8 cellular contexts compared by ENCODE assay signal in the genomic region with DNA sequence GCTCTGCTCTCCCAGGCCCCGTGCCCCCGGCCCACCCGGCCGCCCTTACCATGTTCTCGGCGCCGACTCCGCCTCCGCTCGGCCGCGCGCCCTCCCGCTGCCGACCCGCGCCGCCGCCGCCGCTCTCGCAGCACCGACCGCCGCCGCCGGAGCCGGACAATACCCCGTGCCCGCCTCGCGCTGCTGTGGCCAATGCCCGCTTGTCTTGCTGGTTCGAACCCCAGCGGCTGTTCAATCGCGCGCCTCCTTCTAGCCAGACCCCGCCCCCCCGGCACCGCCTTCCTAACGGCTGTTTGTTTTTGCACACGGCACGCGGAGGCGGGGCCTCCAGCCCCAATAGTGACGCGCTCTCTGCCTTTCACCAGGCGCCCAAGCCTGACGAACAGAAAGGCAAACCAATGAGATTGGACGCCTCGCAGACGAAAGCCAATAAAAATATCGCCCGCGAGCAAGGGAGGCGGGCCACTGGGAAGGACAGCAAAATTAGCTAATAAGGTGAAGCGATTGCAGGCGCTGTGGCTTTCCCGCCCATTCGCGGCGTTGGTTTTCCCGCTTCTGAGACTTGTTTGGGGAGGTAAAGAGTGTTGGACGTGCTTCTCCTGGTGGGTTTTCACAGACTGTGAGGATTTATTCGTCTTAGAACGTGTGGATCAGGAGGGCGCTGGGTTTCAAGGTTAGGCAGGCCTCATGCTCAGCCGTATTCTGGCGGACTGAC. TPM values are rescaled to one million over a fixed set of nuclear protein-coding genes. Genes with fewer than 3 reads are reported as not detected.
DNase-seq lines count a peak whose midpoint lies in the region; ATAC-seq and TF ChIP-seq lines count a peak whose summit lies in the region.

A gene (minus strand): TSS at position 168 of the 715 bp plus-strand sequence. CDS start 116 bp downstream, at position 52.

- TF ChIP-seq CTCF in C4-2B (conservative IDR thresholded peaks at IDR 0.05) = peak; percentile 59

- peak; percentile 100 for DNase-seq in NCI-H774 (lab: John Stamatoyannopoulos, UW)
- peak; percentile 100 for DNase-seq in activated CD4-positive, alpha-beta T cell treated with anti-CD3 and anti-CD28 coated beads, Interleukin-2, amount 50 U/mL, for 4 hours
- DNase-seq in left lobe of liver (ENCODE audit: low spot score) = peak; percentile 100
- DNase-seq in stimulated activated CD4-positive, alpha-beta T cell treated with anti-CD3 and anti-CD28 coated beads, Interleukin-2, amount 100 ng/mL, for 4 hours (ENCODE audit: low read depth) = peak; percentile 100

- H3K27me3 Mint-ChIP-seq in dendritic cell treated with granulocyte-macrophage colony-stimulating factor and Interleukin-4, amounts not matched to agents 40 ng/mL and 50 ng/mL, for 4 days = no peaks in the 10 kb centered on the region

- peak within 1 kb of the TSS; percentile 87 for H3K27ac ChIP-seq in C4-2B

- no peaks in the 10 kb centered on the region for H3K9me3 Mint-ChIP-seq in dendritic cell treated with granulocyte-macrophage colony-stimulating factor and Interleukin-4, amounts not matched to agents 40 ng/mL and 50 ng/mL, for 4 days

- no peaks in the 10 kb centered on the region for H3K36me3 Mint-ChIP-seq in dendritic cell treated with granulocyte-macrophage colony-stimulating factor and Interleukin-4, amounts not matched to agents 40 ng/mL and 50 ng/mL, for 4 days (ENCODE audit: low read depth)

- peak within 1 kb of the TSS; percentile 85 for H3K4me3 Mint-ChIP-seq in dendritic cell treated with granulocyte-macrophage colony-stimulating factor and Interleukin-4, amounts not matched to agents 40 ng/mL and 50 ng/mL, for 4 days

- peak; percentile 86 for ATAC-seq in GM19395 (IDR thresholded peaks at IDR 0.05; ENCODE audit: unreplicated experiment)
- peak; percentile 82 for ATAC-seq in HG03565 (IDR thresholded peaks at IDR 0.05; ENCODE audit: unreplicated experiment)
- peak; percentile 90 for ATAC-seq in left lobe of liver

- peak within 1 kb of the TSS; percentile 93 for H3K27ac Mint-ChIP-seq in dendritic cell treated with granulocyte-macrophage colony-stimulating factor and Interleukin-4, amounts not matched to agents 40 ng/mL and 50 ng/mL, for 4 days

- intact Hi-C loops in dendritic cell treated with granulocyte-macrophage colony-stimulating factor and Interleukin-4, amounts not matched to agents 40 ng/mL and 50 ng/mL, for 4 days (cut with micrococcal nuclease) = loop anchor here (1.0 to 10.0 kb wide), 5 partner anchors 37 to 356 kb away; a partner anchor contains a TSS

- H3K4me1 Mint-ChIP-seq in dendritic cell treated with granulocyte-macrophage colony-stimulating factor and Interleukin-4, amounts not matched to agents 40 ng/mL and 50 ng/mL, for 4 days (ENCODE audit: low read depth) = peaks cover 45% of the 10 kb centered on the region

RNA-seq across cellular contexts. Expression of the gene that starts here (rescaled TPM):
- total RNA-seq in left lobe of liver = 64.6 TPM

Comparison
In these comparisons a context has a peak if more than half of its experiments do, and no peak if none do; other contexts are left out.
1. Peak in every context shown above with its lines: DNase-seq, ATAC-seq and H3K27ac ChIP-seq.